ENCODE assay signal across 1 cellular context in genomic region chr14:50667491-50668007, GRCh38.
TF ChIP-seq lines count a peak whose summit lies in the region.

No MANE protein-coding gene starts in this region.

TF ChIP-seq in H1, 55 proteins besides CTCF, POLR2A, EP300 and RAD21 (continued from another document):
- TF ChIP-seq TCF12 (IDR thresholded peaks at IDR 0.05; ENCODE audit: low read depth, low read length) = 0 out of 2 replicates have a peak, but pooled peaks have one; percentile 40
- TF ChIP-seq BCL11A (IDR thresholded peaks at IDR 0.05; ENCODE audit: low read depth in 2 of 2, low read length in 2 of 2) = no peak
TF ChIP-seq in H1: peak in this region for 5.
